In the genomic region with DNA sequence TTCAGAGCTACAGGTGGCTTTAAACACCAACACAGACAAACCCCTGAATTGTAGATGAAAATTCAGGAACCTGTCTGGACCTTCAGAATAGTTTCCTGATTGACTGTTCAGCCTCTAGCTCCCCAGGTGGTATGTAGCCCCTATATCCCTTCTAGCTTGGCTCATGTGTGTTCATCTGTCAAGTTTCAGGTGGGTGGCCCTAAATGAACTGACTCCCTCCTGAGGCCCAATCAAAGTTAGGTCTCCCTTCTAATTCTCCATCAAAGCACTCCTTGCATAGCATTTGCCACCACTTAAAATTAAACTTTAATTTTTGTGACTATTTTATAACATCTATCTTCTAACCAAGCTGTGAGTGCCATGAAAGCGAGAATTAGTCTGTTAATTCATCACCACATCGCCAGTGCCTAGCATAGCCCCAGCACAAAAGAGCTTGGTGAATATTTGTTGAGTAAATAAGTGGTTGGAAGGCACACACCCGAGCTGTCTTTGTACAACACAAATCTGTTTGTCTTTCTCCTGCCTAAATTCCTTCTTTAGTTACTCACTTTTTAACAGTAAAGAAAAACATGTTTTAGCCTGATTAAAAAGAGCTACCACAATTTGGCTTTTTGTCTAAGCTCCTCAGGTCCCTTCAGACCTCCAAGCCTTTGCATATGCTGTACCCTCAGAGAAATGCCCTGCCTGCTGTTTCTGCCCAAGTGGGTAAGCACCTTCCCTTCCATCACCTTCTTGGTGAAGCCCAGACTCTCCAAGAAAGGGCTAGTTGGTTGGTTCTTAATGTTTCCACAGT, we compare ENCODE assay signal across 1 cellular context.
TF ChIP-seq lines count a peak whose summit lies in the region.

No MANE protein-coding gene starts in this region.

TF ChIP-seq in A549, 52 proteins besides CTCF, POLR2A, EP300 and RAD21 (continued from another document):
- TF ChIP-seq ZC3H11A (IDR thresholded peaks at IDR 0.05), result no peak
- TF ChIP-seq JUNB (IDR thresholded peaks at IDR 0.05), result peak; percentile 47; the same call in 1 of the 2 replicates
- no peak for TF ChIP-seq KDM1A (IDR thresholded peaks at IDR 0.05; ENCODE audit: low read depth)
- peak in 1 of 2 experiments; percentile 43; a peak in 1 of 4 replicates for TF ChIP-seq CEBPB (IDR thresholded peaks at IDR 0.05)
- TF ChIP-seq MAZ (IDR thresholded peaks at IDR 0.05; ENCODE audit: borderline replicate concordance, low read depth, low read length), result no peak
- TF ChIP-seq TFCP2L1 (CRISPR knock-in tag; IDR thresholded peaks at IDR 0.05), result no peak
- TF ChIP-seq HOXA7 (CRISPR knock-in tag; IDR thresholded peaks at IDR 0.05), result no peak
- TF ChIP-seq CHD4 (IDR thresholded peaks at IDR 0.05; ENCODE audit: borderline replicate concordance), result no peak
- TF ChIP-seq PHF8 (IDR thresholded peaks at IDR 0.05; ENCODE audit: borderline replicate concordance, low read depth), result no peak
- TF ChIP-seq, protein P1, sequence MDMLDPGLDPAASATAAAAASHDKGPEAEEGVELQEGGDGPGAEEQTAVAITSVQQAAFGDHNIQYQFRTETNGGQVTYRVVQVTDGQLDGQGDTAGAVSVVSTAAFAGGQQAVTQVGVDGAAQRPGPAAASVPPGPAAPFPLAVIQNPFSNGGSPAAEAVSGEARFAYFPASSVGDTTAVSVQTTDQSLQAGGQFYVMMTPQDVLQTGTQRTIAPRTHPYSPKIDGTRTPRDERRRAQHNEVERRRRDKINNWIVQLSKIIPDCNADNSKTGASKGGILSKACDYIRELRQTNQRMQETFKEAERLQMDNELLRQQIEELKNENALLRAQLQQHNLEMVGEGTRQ (IDR thresholded peaks at IDR 0.05), result no peak
- TF ChIP-seq ZNF302 (CRISPR knock-in tag; IDR thresholded peaks at IDR 0.05), result no peak
- no peak for TF ChIP-seq HOXB13 (CRISPR knock-in tag; IDR thresholded peaks at IDR 0.05; ENCODE audit: low read depth)
